8 cellular contexts compared by ENCODE assay signal in the genomic region with DNA sequence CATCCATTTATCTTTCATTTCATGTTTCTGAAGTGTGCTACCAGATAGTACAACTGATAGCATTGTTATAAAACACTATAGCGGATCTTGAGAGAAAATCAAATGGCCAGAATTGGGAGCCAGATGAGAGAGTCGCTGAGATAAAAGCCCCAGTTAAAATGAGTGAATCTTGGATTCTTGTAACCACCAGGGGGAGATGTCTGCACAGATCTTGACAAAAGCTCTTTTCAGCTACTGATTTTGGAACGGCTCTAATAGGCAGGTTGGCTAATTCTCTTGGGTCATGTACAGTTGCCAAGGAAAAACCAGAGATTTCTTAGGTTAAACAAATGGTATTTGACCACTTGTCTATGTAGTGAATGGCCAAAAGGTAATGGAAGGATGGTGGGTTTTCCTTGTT. TPM values are rescaled to one million over a fixed set of nuclear protein-coding genes. Genes with fewer than 3 reads are reported as not detected.
DNase-seq lines count a peak whose midpoint lies in the region; ATAC-seq and TF ChIP-seq lines count a peak whose summit lies in the region.

No MANE protein-coding gene starts in this region.

- ATAC-seq in GM21717 (IDR thresholded peaks at IDR 0.05; ENCODE audit: unreplicated experiment): no peak
- ATAC-seq in GM19467 (IDR thresholded peaks at IDR 0.05; ENCODE audit: unreplicated experiment): no peak

- DNase-seq in Ammon's horn (ENCODE audit: low spot score): peak; percentile 63
- no peak for DNase-seq in GM12864 (ENCODE audit: low read depth)
- peak; percentile 2 for DNase-seq in NCI-H187 treated with DMSO at 0.1 percent for 48 hours (lab: John Stamatoyannopoulos, UW)
- peak; percentile 94 for DNase-seq in adipocyte (ENCODE audit: low read depth)
- DNase-seq in left ventricle myocardium inferior: no peak
- peak; percentile 54 for DNase-seq in retina

- H3K9me3 ChIP-seq in adipocyte (ENCODE audit: control insufficient read depth, low read length) (no peaks in the 10 kb centered on the region), left ventricle myocardium inferior (replicated peaks) (no peaks in the 10 kb centered on the region)

- TF ChIP-seq CTCF in GM12864 (IDR thresholded peaks at IDR 0.05; ENCODE audit: low read depth, low read length, missing control alignments) (peak; percentile 63), left ventricle myocardium inferior (IDR thresholded peaks at IDR 0.05; ENCODE audit: borderline replicate concordance) (peak; percentile 76)

- H3K27ac ChIP-seq in left ventricle myocardium inferior (replicated peaks): no peak overlapping the region

- H3K27me3 ChIP-seq in adipocyte (replicated peaks; ENCODE audit: control insufficient read depth, insufficient read depth, low read length) (no peaks in the 10 kb centered on the region), left ventricle myocardium inferior (ENCODE audit: low read depth) (peaks cover 3% of the 10 kb centered on the region)

- H3K36me3 ChIP-seq in adipocyte (ENCODE audit: control insufficient read depth, insufficient read depth, low read length, severe bottlenecking) (no peaks in the 10 kb centered on the region), left ventricle myocardium inferior (no peaks in the 10 kb centered on the region)

- intact Hi-C loops in left ventricle myocardium inferior (cut with micrococcal nuclease): loop anchor here (5.0 kb wide), 1 partner anchor 171 kb away; no protein-coding TSS in a partner anchor

- H3K4me3 ChIP-seq in GM12864 (ENCODE audit: low read depth, low read length) (no peak overlapping the region), adipocyte (ENCODE audit: low read length) (no peak overlapping the region), left ventricle myocardium inferior (no peak overlapping the region)

- H3K4me1 ChIP-seq in adipocyte (ENCODE audit: control insufficient read depth, insufficient read depth, low read length): peaks cover 10% of the 10 kb centered on the region
- H3K4me1 ChIP-seq in left ventricle myocardium inferior: no peaks in the 10 kb centered on the region

- no peak overlapping the region for H3K9ac ChIP-seq in adipocyte (ENCODE audit: low read length)

RNA-seq across cellular contexts. Expression of gene F2RL2, which starts 21.7 kb away (rescaled TPM):
- total RNA-seq in left ventricle myocardium inferior: 0.22 TPM

Comparison
In these comparisons a context has a peak if more than half of its experiments do, and no peak if none do; other contexts are left out.
1. DNase-seq: peak in Ammon's horn (single experiment), NCI-H187 treated with DMSO at 0.1 percent for 48 hours (single experiment), adipocyte (single experiment) and retina (single experiment); none in GM12864 (single experiment) and left ventricle myocardium inferior (single experiment).